In genomic region chr13:41458187-41458938, GRCh38 we compare ENCODE assay signal across 8 cellular contexts. TPM values are rescaled to one million over a fixed set of nuclear protein-coding genes. Genes with fewer than 3 reads are reported as not detected.
DNase-seq lines count a peak whose midpoint lies in the region; ATAC-seq and TF ChIP-seq lines count a peak whose summit lies in the region.

No MANE protein-coding gene starts in this region.

- no peak for TF ChIP-seq CTCF in lung (IDR thresholded peaks at IDR 0.05; ENCODE audit: control extremely low read depth, extremely low read depth)

- DNase-seq in activated CD4-positive, alpha-beta T cell treated with anti-CD3 and anti-CD28 coated beads for 1 hour = peak; percentile 41
- DNase-seq in dermis microvascular lymphatic vessel endothelial cell (ENCODE audit: low read depth in 2 of 2) = peak; percentile 26 to 46
- peak; percentile 42 for DNase-seq in lung (ENCODE audit: low spot score)
- peak; percentile 22 to 34 for DNase-seq in stimulated activated CD8-positive, alpha-beta memory T cell treated with anti-CD3 and anti-CD28 coated beads, Interleukin-15, amount 100 ng/mL, for 4 hours (ENCODE audit: low read depth in 2 of 2)
- DNase-seq in UCSD-AML1 (lab: John Stamatoyannopoulos, UW; ENCODE audit: unreplicated experiment) = no peak

- H3K36me3 ChIP-seq in lung (ENCODE audit: control insufficient read depth in 2 of 2, insufficient read depth in 2 of 2, low read length in 2 of 2) = peaks cover 0 to 6% of the 10 kb centered on the region in 2 donors

- peaks cover 0 to 3% of the 10 kb centered on the region in 2 donors for H3K9me3 ChIP-seq in lung (ENCODE audit: control insufficient read depth in 2 of 2, insufficient read depth in 1 of 2, low read length in 1 of 2)

- peaks cover 0 to 11% of the 10 kb centered on the region in 2 donors for H3K4me1 ChIP-seq in lung (ENCODE audit: control insufficient read depth in 2 of 2, insufficient read depth in 2 of 2, low read length in 2 of 2)

- H3K27ac ChIP-seq in lung (ENCODE audit: low read depth in 1 of 2, low read length in 1 of 2) = peak overlapping the region; percentile 77 to 97

- H3K4me3 ChIP-seq in lung = peak overlapping the region; percentile 96

- WGBS in lung, 2 donors = 1 to 2% methylated on average over 53 of the region's 53 CpGs

- no peaks in the 10 kb centered on the region for H3K27me3 ChIP-seq in lung (ENCODE audit: control insufficient read depth, insufficient read depth)

- peak; percentile 10 for ATAC-seq in GM18517 (IDR thresholded peaks at IDR 0.05; ENCODE audit: unreplicated experiment)
- ATAC-seq in HG03439 (IDR thresholded peaks at IDR 0.05; ENCODE audit: unreplicated experiment) = peak; percentile 18
- ATAC-seq in lung (ENCODE audit: insufficient read depth, low FRiP score) = peak; percentile 8
- no peak for ATAC-seq in GM18870 (IDR thresholded peaks at IDR 0.05; ENCODE audit: unreplicated experiment)

RNA-seq across cellular contexts. Expression of gene RGCC, which starts 1.0 kb away (rescaled TPM):
- total RNA-seq in dermis microvascular lymphatic vessel endothelial cell (28.8 and 76.8 TPM in 2 replicates), lung (100 to 1,000 TPM; 309 to 359 TPM)
- 100 to 1,000 TPM; 167 to 275 TPM for polyA plus RNA-seq in lung
